ENCODE assay signal across 1 cellular context in the genomic region with DNA sequence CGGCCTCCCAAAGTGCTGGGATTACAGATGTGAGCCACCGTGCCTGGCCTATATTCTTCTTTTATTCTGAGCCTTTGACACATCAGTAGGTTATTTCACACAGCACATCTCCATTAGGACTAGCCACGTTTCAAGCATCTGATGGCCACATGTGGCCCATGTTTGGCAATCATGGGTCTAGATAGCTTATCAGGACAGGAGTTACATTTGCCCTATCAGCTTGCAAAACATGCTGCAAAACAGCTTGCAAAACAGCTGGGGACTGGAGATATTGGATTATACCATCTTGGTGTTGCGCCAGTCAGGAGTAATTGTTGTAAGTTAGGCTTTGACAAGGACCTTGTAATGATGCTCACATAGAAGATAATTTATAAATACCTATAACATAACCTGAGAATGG.
A peak's percentile ranks its signal among the peaks of the same experiment; 100 is the strongest.
TF ChIP-seq lines count a peak whose summit lies in the region.

No MANE protein-coding gene starts in this region.

TF ChIP-seq in K562, 482 proteins besides CTCF, POLR2A, EP300 and RAD21 (continued from another document and continues in another):
- TF ChIP-seq, protein P1, sequence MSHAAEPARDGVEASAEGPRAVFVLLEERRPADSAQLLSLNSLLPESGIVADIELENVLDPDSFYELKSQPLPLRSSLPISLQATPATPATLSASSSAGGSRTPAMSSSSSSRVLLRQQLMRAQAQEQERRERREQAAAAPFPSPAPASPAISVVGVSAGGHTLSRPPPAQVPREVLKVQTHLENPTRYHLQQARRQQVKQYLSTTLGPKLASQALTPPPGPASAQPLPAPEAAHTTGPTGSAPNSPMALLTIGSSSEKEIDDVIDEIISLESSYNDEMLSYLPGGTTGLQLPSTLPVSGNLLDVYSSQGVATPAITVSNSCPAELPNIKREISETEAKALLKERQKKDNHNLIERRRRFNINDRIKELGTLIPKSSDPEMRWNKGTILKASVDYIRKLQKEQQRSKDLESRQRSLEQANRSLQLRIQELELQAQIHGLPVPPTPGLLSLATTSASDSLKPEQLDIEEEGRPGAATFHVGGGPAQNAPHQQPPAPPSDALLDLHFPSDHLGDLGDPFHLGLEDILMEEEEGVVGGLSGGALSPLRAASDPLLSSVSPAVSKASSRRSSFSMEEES (CRISPR knock-in tag; IDR thresholded peaks at IDR 0.05), result no peak
- TF ChIP-seq U2AF1 (optimal IDR thresholded peaks at IDR 0.05; ENCODE audit: low read depth, low read length) (no peak), ZFP36 (IDR thresholded peaks at IDR 0.05; ENCODE audit: low read depth, low read length, partially characterized antibody) (no peak), ZNF217 (CRISPR knock-in tag; IDR thresholded peaks at IDR 0.05) (no peak), CBX8 (IDR thresholded peaks at IDR 0.05; ENCODE audit: borderline replicate concordance, extremely low read depth, low read depth, low read length, poor library complexity, severe bottlenecking) (no peak), C11orf30 (IDR thresholded peaks at IDR 0.05; ENCODE audit: low read depth) (no peak), SMARCC2 (IDR thresholded peaks at IDR 0.05; ENCODE audit: low read depth) (peak; percentile 88), BMI1 (IDR thresholded peaks at IDR 0.05; ENCODE audit: low read length) (no peak), SMAD3 (CRISPR knock-in tag; conservative IDR thresholded peaks at IDR 0.05) (peak; percentile 86), PATZ1 (CRISPR knock-in tag; IDR thresholded peaks at IDR 0.05; ENCODE audit: borderline replicate concordance) (no peak), CHCHD3 (CRISPR knock-in tag; IDR thresholded peaks at IDR 0.05) (no peak), RBM22 (IDR thresholded peaks at IDR 0.05; ENCODE audit: low read depth, low read length, poor library complexity, severe bottlenecking) (no peak), E4F1 (CRISPR knock-in tag; IDR thresholded peaks at IDR 0.05; ENCODE audit: borderline replicate concordance) (no peak), ZC3H8 (IDR thresholded peaks at IDR 0.05) (no peak), ZNF561 (CRISPR knock-in tag; conservative IDR thresholded peaks at IDR 0.05) (no peak), GABPB1 (CRISPR knock-in tag; IDR thresholded peaks at IDR 0.05) (no peak), ZNF197 (CRISPR knock-in tag; IDR thresholded peaks at IDR 0.05; ENCODE audit: low read depth) (peak; percentile 92), IRF1 (CRISPR knock-in tag; IDR thresholded peaks at IDR 0.05; ENCODE audit: borderline replicate concordance) (no peak), ZNF316 (IDR thresholded peaks at IDR 0.05) (no peak), ZNF184 (CRISPR knock-in tag; IDR thresholded peaks at IDR 0.05) (no peak), HDAC3 (IDR thresholded peaks at IDR 0.05; ENCODE audit: borderline replicate concordance, partially characterized antibody) (peak; percentile 88), FOS (IDR thresholded peaks at IDR 0.05; ENCODE audit: extremely low read depth, insufficient read length) (no peak), YY1 (IDR thresholded peaks at IDR 0.05; ENCODE audit: borderline replicate concordance in 1 of 3, control insufficient read depth in 1 of 3, extremely low read depth in 1 of 3, insufficient read depth in 3 of 3, insufficient read length in 1 of 3, insufficient replicate concordance in 2 of 3, low read depth in 1 of 3, low read length in 2 of 3) (no peak), BHLHE40 (IDR thresholded peaks at IDR 0.05; ENCODE audit: low read length) (peak; percentile 75), JUND (IDR thresholded peaks at IDR 0.05; ENCODE audit: borderline replicate concordance, low read depth, low read length) (peak; percentile 61; the same call in 1 of the 2 replicates), JUND (tag; IDR thresholded peaks at IDR 0.05; ENCODE audit: borderline replicate concordance, low read depth, low read length) (no peak; the same call in 1 of the 3 replicates), ZNF121 (CRISPR knock-in tag; conservative IDR thresholded peaks at IDR 0.05) (no peak), FOXK1 (CRISPR knock-in tag; IDR thresholded peaks at IDR 0.05; ENCODE audit: borderline replicate concordance) (no peak), FOXA1 (IDR thresholded peaks at IDR 0.05; ENCODE audit: borderline replicate concordance) (no peak), THRAP3 (IDR thresholded peaks at IDR 0.05; ENCODE audit: borderline replicate concordance) (no peak), HDAC6 (IDR thresholded peaks at IDR 0.05; ENCODE audit: low read depth, low read length) (no peak), HNRNPL (IDR thresholded peaks at IDR 0.05; ENCODE audit: low read depth, low read length) (no peak), CREB1 (IDR thresholded peaks at IDR 0.05) (peak; percentile 17; the same call in 1 of the 2 replicates), CREB1 (CRISPR knock-in tag; IDR thresholded peaks at IDR 0.05) (no peak), FOSL1 (tag; conservative IDR thresholded peaks at IDR 0.05) (peak; percentile 73), ZNF140 (CRISPR knock-in tag; IDR thresholded peaks at IDR 0.05) (no peak)
- TF ChIP-seq, protein P2, sequence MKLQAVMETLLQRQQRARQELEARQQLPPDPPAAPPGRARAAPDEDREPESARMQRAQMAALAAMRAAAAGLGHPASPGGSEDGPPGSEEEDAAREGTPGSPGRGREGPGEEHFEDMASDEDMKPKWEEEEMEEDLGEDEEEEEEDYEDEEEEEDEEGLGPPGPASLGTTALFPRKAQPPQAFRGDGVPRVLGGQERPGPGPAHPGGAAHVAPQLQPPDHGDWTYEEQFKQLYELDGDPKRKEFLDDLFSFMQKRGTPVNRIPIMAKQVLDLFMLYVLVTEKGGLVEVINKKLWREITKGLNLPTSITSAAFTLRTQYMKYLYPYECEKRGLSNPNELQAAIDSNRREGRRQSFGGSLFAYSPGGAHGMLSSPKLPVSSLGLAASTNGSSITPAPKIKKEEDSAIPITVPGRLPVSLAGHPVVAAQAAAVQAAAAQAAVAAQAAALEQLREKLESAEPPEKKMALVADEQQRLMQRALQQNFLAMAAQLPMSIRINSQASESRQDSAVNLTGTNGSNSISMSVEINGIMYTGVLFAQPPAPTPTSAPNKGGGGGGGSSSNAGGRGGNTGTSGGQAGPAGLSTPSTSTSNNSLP (IDR thresholded peaks at IDR 0.05; ENCODE audit: borderline replicate concordance, low read depth, low read length), result peak; percentile 37; the same call in 1 of the 2 replicates
- TF ChIP-seq, protein P3, sequence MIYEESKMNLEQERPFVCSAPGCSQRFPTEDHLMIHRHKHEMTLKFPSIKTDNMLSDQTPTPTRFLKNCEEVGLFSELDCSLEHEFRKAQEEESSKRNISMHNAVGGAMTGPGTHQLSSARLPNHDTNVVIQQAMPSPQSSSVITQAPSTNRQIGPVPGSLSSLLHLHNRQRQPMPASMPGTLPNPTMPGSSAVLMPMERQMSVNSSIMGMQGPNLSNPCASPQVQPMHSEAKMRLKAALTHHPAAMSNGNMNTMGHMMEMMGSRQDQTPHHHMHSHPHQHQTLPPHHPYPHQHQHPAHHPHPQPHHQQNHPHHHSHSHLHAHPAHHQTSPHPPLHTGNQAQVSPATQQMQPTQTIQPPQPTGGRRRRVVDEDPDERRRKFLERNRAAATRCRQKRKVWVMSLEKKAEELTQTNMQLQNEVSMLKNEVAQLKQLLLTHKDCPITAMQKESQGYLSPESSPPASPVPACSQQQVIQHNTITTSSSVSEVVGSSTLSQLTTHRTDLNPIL (CRISPR knock-in tag; IDR thresholded peaks at IDR 0.05), result no peak
- TF ChIP-seq, protein P4, sequence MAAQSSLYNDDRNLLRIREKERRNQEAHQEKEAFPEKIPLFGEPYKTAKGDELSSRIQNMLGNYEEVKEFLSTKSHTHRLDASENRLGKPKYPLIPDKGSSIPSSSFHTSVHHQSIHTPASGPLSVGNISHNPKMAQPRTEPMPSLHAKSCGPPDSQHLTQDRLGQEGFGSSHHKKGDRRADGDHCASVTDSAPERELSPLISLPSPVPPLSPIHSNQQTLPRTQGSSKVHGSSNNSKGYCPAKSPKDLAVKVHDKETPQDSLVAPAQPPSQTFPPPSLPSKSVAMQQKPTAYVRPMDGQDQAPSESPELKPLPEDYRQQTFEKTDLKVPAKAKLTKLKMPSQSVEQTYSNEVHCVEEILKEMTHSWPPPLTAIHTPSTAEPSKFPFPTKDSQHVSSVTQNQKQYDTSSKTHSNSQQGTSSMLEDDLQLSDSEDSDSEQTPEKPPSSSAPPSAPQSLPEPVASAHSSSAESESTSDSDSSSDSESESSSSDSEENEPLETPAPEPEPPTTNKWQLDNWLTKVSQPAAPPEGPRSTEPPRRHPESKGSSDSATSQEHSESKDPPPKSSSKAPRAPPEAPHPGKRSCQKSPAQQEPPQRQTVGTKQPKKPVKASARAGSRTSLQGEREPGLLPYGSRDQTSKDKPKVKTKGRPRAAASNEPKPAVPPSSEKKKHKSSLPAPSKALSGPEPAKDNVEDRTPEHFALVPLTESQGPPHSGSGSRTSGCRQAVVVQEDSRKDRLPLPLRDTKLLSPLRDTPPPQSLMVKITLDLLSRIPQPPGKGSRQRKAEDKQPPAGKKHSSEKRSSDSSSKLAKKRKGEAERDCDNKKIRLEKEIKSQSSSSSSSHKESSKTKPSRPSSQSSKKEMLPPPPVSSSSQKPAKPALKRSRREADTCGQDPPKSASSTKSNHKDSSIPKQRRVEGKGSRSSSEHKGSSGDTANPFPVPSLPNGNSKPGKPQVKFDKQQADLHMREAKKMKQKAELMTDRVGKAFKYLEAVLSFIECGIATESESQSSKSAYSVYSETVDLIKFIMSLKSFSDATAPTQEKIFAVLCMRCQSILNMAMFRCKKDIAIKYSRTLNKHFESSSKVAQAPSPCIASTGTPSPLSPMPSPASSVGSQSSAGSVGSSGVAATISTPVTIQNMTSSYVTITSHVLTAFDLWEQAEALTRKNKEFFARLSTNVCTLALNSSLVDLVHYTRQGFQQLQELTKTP (IDR thresholded peaks at IDR 0.05; ENCODE audit: low read depth in 1 of 2, partially characterized antibody in 2 of 2), result peak in 1 of 2 experiments; percentile 85
- TF ChIP-seq, protein P5, sequence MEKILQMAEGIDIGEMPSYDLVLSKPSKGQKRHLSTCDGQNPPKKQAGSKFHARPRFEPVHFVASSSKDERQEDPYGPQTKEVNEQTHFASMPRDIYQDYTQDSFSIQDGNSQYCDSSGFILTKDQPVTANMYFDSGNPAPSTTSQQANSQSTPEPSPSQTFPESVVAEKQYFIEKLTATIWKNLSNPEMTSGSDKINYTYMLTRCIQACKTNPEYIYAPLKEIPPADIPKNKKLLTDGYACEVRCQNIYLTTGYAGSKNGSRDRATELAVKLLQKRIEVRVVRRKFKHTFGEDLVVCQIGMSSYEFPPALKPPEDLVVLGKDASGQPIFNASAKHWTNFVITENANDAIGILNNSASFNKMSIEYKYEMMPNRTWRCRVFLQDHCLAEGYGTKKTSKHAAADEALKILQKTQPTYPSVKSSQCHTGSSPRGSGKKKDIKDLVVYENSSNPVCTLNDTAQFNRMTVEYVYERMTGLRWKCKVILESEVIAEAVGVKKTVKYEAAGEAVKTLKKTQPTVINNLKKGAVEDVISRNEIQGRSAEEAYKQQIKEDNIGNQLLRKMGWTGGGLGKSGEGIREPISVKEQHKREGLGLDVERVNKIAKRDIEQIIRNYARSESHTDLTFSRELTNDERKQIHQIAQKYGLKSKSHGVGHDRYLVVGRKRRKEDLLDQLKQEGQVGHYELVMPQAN (IDR thresholded peaks at IDR 0.05; ENCODE audit: borderline replicate concordance), result no peak
